In genomic region chr5:139415221-139415861, GRCh38 we compare ENCODE assay signal across 9 cellular contexts. TPM values are rescaled to one million over a fixed set of nuclear protein-coding genes. Genes with fewer than 3 reads are reported as not detected.
DNase-seq lines count a peak whose midpoint lies in the region; ATAC-seq and TF ChIP-seq lines count a peak whose summit lies in the region.
"Had no signal": no experiment of that assay in that cellular context is flagged by ENCODE, and none has a peak within 500 bp of the region (broad histone marks: within the 10 kb centered on the region; RNA-seq: fewer than 3 reads in every experiment).

No MANE protein-coding gene starts in this region.

- no peak overlapping the region for H3K4me3 ChIP-seq in naive thymus-derived CD4-positive, alpha-beta T cell (ENCODE audit: low read length)

- no peak for TF ChIP-seq CTCF in GM13977 (IDR thresholded peaks at IDR 0.05; ENCODE audit: extremely low read depth, insufficient read depth, missing control alignments)

- no peak for ATAC-seq in naive thymus-derived CD4-positive, alpha-beta T cell

- no peaks in the 10 kb centered on the region for H3K9me3 Mint-ChIP-seq in naive thymus-derived CD4-positive, alpha-beta T cell

- DNase-seq in C1 segment of cervical spinal cord (lab: John Stamatoyannopoulos, UW): peak in 13 of 14 donors; percentile 22 to 86 (median 69)
- peak; percentile 64 for DNase-seq in NCI-H446 treated with DMSO at 0.1 percent for 48 hours (lab: John Stamatoyannopoulos, UW)
- peak; percentile 32 to 33 for DNase-seq in cerebellar nuclear complex (lab: John Stamatoyannopoulos, UW)
- DNase-seq in naive thymus-derived CD4-positive, alpha-beta T cell: no peak
- no peak for DNase-seq in NCI-H510A (lab: John Stamatoyannopoulos, UW)
- no peak for DNase-seq in SIG-M5 treated with dmso at 0.1 percent for 504 hours (lab: John Stamatoyannopoulos, UW; ENCODE audit: unreplicated experiment)
- no peak for DNase-seq in GM13977 (ENCODE audit: low spot score)
- no peak for DNase-seq in GDM1 (lab: John Stamatoyannopoulos, UW)
- DNase-seq: Calu3 had no signal

- peaks cover 0 to 17% of the 10 kb centered on the region in 2 donors for H3K4me1 ChIP-seq in naive thymus-derived CD4-positive, alpha-beta T cell (ENCODE audit: control insufficient read depth in 2 of 2, insufficient read depth in 2 of 2, low read length in 2 of 2)

- POLR2A ChIA-PET in naive thymus-derived CD4-positive, alpha-beta T cell (lab: Charles Lee): interaction anchor here (0.9 to 1.7 kb wide), 3 partner anchors 10 to 96 kb away, joined by 3 to 9 read pairs (median 4); partner anchors contain the start of gene SPATA24

- H3K9me3 ChIP-seq in naive thymus-derived CD4-positive, alpha-beta T cell (ENCODE audit: control insufficient read depth in 2 of 3, low read length in 3 of 3): no peaks in the 10 kb centered on the region

- no peaks in the 10 kb centered on the region for H3K27me3 ChIP-seq in naive thymus-derived CD4-positive, alpha-beta T cell (ENCODE audit: control insufficient read depth in 2 of 2, insufficient read depth in 2 of 2, low read length in 2 of 2)

- H3K36me3 ChIP-seq in naive thymus-derived CD4-positive, alpha-beta T cell (ENCODE audit: control insufficient read depth in 2 of 3, insufficient read depth in 3 of 3, low read length in 3 of 3): peaks cover 0 to 13% (median 0%) of the 10 kb centered on the region in 3 experiments

- CTCF ChIA-PET in naive thymus-derived CD4-positive, alpha-beta T cell (lab: Charles Lee): interaction anchor here (0.7 to 2.7 kb wide), 2 partner anchors 98 to 274 kb away, joined by 3 to 14 read pairs; no protein-coding TSS in a partner anchor

- in situ Hi-C loops in GM13977 (cut with MboI; ENCODE audit: low pct_unique_long_range_greater_than_20kb, low sequenced_read_pairs, unreplicated experiment): no loop called here

- peaks cover 0 to 18% (median 13%) of the 10 kb centered on the region in 5 donors for H3K36me3 Mint-ChIP-seq in naive thymus-derived CD4-positive, alpha-beta T cell

- no peak overlapping the region for H3K27ac ChIP-seq in naive thymus-derived CD4-positive, alpha-beta T cell (ENCODE audit: low read depth, low read length)

- no peaks in the 10 kb centered on the region for H3K27me3 Mint-ChIP-seq in naive thymus-derived CD4-positive, alpha-beta T cell

- peak overlapping the region in 5 of 10 donors; percentile 25 to 83 (median 37) for H3K4me3 Mint-ChIP-seq in naive thymus-derived CD4-positive, alpha-beta T cell

- peaks cover 2 to 71% (median 25%) of the 10 kb centered on the region in 7 donors for H3K4me1 Mint-ChIP-seq in naive thymus-derived CD4-positive, alpha-beta T cell

- H3K27ac Mint-ChIP-seq in naive thymus-derived CD4-positive, alpha-beta T cell: peak overlapping the region in 5 of 9 donors; percentile 7 to 93 (median 27)

- intact Hi-C loops in naive thymus-derived CD4-positive, alpha-beta T cell (cut with micrococcal nuclease): loop anchor here in 1 of 2 donors (2.0 kb wide), 1 partner anchor 43 kb away; no protein-coding TSS in a partner anchor

RNA-seq across cellular contexts. Expression of gene SPATA24, which starts 11.5 kb away (rescaled TPM):
- total RNA-seq in naive thymus-derived CD4-positive, alpha-beta T cell: 1 to 10 TPM; 4.4 to 7.6 (median 5.8) TPM
- 1 to 10 TPM; 4.6 to 6.6 TPM for polyA plus RNA-seq in naive thymus-derived CD4-positive, alpha-beta T cell

RNA-seq across cellular contexts. Expression of gene PROB1, which starts 20.4 kb away (rescaled TPM):
- total RNA-seq in naive thymus-derived CD4-positive, alpha-beta T cell: 1 to 10 TPM in 2 of 5 experiments, under 1 TPM in 3; 0.58 to 4.9 (median 0.97) TPM
- under 1 TPM in 1 of 2 donors, not detected in 1; 0.26 TPM for polyA plus RNA-seq in naive thymus-derived CD4-positive, alpha-beta T cell

RNA-seq across cellular contexts. Expression of gene DNAJC18, which starts 24.0 kb away (rescaled TPM):
- 1 to 10 TPM; 2.2 to 9.7 (median 4.9) TPM for total RNA-seq in naive thymus-derived CD4-positive, alpha-beta T cell
- 1 to 10 TPM; 3.8 to 6.8 TPM for polyA plus RNA-seq in naive thymus-derived CD4-positive, alpha-beta T cell

RNA-seq across cellular contexts. Expression of gene MZB1, which starts 25.6 kb away (rescaled TPM):
- 10 to 100 TPM in 3 of 5 experiments, under 1 TPM in 2; 0.60 to 70.6 (median 12.8) TPM for total RNA-seq in naive thymus-derived CD4-positive, alpha-beta T cell
- under 1 TPM; 0.25 to 0.80 TPM for polyA plus RNA-seq in naive thymus-derived CD4-positive, alpha-beta T cell
- total RNA-seq: Calu3 had no signal

RNA-seq across cellular contexts. Expression of gene SLC23A1, which starts 32.2 kb away (rescaled TPM):
- 1 to 10 TPM in 1 of 5 experiments, not detected in 4; 4.7 TPM for total RNA-seq in naive thymus-derived CD4-positive, alpha-beta T cell
- not detected for polyA plus RNA-seq in naive thymus-derived CD4-positive, alpha-beta T cell

Comparison
In these comparisons a context has a peak if more than half of its experiments do, and no peak if none do; other contexts are left out.
1. DNase-seq: peak in C1 segment of cervical spinal cord (13 of 14), NCI-H446 treated with DMSO at 0.1 percent for 48 hours (single experiment) and cerebellar nuclear complex (2 of 2); none in naive thymus-derived CD4-positive, alpha-beta T cell (0 of 9), NCI-H510A (single experiment), SIG-M5 treated with dmso at 0.1 percent for 504 hours (single experiment), GM13977 (single experiment) and GDM1 (single experiment).